18 cellular contexts compared by ENCODE assay signal in genomic region chr3:194154346-194154745, GRCh38. TPM values are rescaled to one million over a fixed set of nuclear protein-coding genes. Genes with fewer than 3 reads are reported as not detected.
DNase-seq lines count a peak whose midpoint lies in the region; ATAC-seq, FAIRE-seq and TF ChIP-seq lines count a peak whose summit lies in the region.
"Had no signal": no experiment of that assay in that cellular context is flagged by ENCODE, and none has a peak within 500 bp of the region (broad histone marks: within the 10 kb centered on the region; RNA-seq: fewer than 3 reads in every experiment).

No MANE protein-coding gene starts in this region.

- POLR2A ChIA-PET in HEK293 (lab: Yijun Ruan, JAX), result no interaction called here

- no peak overlapping the region for H3K14ac ChIP-seq in neuronal stem cell (ENCODE audit: low read length)

- no peak overlapping the region for H3K4ac ChIP-seq in neuronal stem cell (ENCODE audit: low read length)

- H3K9ac ChIP-seq in neuronal stem cell (ENCODE audit: low read depth, low read length, poor library complexity), result no peak overlapping the region

- H4K91ac ChIP-seq in neuronal stem cell (ENCODE audit: low read depth, low read length, poor library complexity), result no peak overlapping the region

- no peak overlapping the region for H2BK5ac ChIP-seq in neuronal stem cell (ENCODE audit: low read length)

- no peak overlapping the region for H2AK5ac ChIP-seq in neuronal stem cell (ENCODE audit: low read depth, low read length)

- ATAC-seq in GM21367 (IDR thresholded peaks at IDR 0.05; ENCODE audit: unreplicated experiment) (no peak), GM19455 (IDR thresholded peaks at IDR 0.05; ENCODE audit: unreplicated experiment) (no peak), pancreas (no peak)

- H3K4me2 ChIP-seq in neuronal stem cell (ENCODE audit: insufficient read depth, low read length, poor library complexity, severe bottlenecking), result no peak overlapping the region

- no peak overlapping the region for H2AFZ ChIP-seq in neuronal stem cell (ENCODE audit: low read length)

- no peak overlapping the region for H2BK12ac ChIP-seq in neuronal stem cell (ENCODE audit: low read length)

- CTCF ChIA-PET in HEK293 (lab: Yijun Ruan, JAX), result no interaction called here

- H3K79me1 ChIP-seq in neuronal stem cell (ENCODE audit: low read depth, low read length), result no peaks in the 10 kb centered on the region

- no peak overlapping the region for H3K4me3 ChIP-seq in HEK293 (ENCODE audit: low read depth, low read length)
- no peak overlapping the region for H3K4me3 ChIP-seq in bronchial epithelial cell (ENCODE audit: low read depth, low read length)
- H3K4me3 ChIP-seq in neuronal stem cell (ENCODE audit: low read length in 2 of 2), result no peak overlapping the region
- H3K4me3 ChIP-seq in pancreas, result no peak overlapping the region

- intact Hi-C loops in pancreas (cut with DNase I), result no loop called here

- no peak overlapping the region for H3K27ac ChIP-seq in HEK293 (ENCODE audit: extremely low read depth, low read depth, low read length)
- H3K27ac ChIP-seq in neuronal stem cell (replicated peaks; ENCODE audit: low read length), result no peak overlapping the region
- H3K27ac ChIP-seq in pancreas, result no peak overlapping the region

- no peaks in the 10 kb centered on the region for H3K36me3 ChIP-seq in HEK293 (ENCODE audit: control insufficient read depth in 2 of 2, insufficient read depth in 1 of 2, low read length in 2 of 2)
- no peaks in the 10 kb centered on the region for H3K36me3 ChIP-seq in bronchial epithelial cell (ENCODE audit: control insufficient read depth, insufficient read depth, low read length)
- H3K36me3 ChIP-seq in neuronal stem cell (replicated peaks in 1 of 2; ENCODE audit: control insufficient read depth in 2 of 2, insufficient read depth in 2 of 2, low read length in 2 of 2), result no peaks in the 10 kb centered on the region
- H3K36me3 ChIP-seq in pancreas, result no peaks in the 10 kb centered on the region

- peak; percentile 7 for FAIRE-seq in bronchial epithelial cell (lab: Jason Lieb, UNC)
- FAIRE-seq in pancreas (lab: Jason Lieb, UNC), result no peak
- FAIRE-seq: GM12891, GM18507, H1 had no signal

- no peak for DNase-seq in bronchial epithelial cell (ENCODE audit: low read depth)
- no peak for DNase-seq in neuronal stem cell (ENCODE audit: low spot score)
- DNase-seq in pancreas, result no peak
- DNase-seq: C1 segment of cervical spinal cord; Calu3; CD4-positive, alpha-beta memory T cell; COR-L47; DMS53; DMS79 treated with DMSO at 0.1 percent for 48 hours; GF-D8; H7; HCEC 1CT had no signal

- no peak overlapping the region for H2BK120ac ChIP-seq in neuronal stem cell (ENCODE audit: low read depth, low read length)

- WGBS in neuronal stem cell (ENCODE audit: extremely low coverage in 2 of 2, insufficient read length in 2 of 2, insufficient replicate concordance in 1 of 2), 2 donors, result no CpG with 5 or more reads among the region's 6 CpGs
- WGBS in pancreas, 2 donors, result 95 to 97% methylated on average over 6 of the region's 6 CpGs

- no peaks in the 10 kb centered on the region for H3K9me3 ChIP-seq in HEK293 (ENCODE audit: control insufficient read depth, insufficient read depth, low read depth, low read length)
- peaks cover 7 to 9% of the 10 kb centered on the region in 2 donors for H3K9me3 ChIP-seq in neuronal stem cell (replicated peaks in 1 of 2; ENCODE audit: control insufficient read depth in 2 of 2, insufficient read depth in 1 of 2, low read depth in 1 of 2, low read length in 2 of 2)
- H3K9me3 ChIP-seq in pancreas, result no peaks in the 10 kb centered on the region

- H3K4me1 ChIP-seq in HEK293 (ENCODE audit: control insufficient read depth, insufficient read depth, low read length) (no peaks in the 10 kb centered on the region; the same call in 1 of the 2 replicates), neuronal stem cell (ENCODE audit: control insufficient read depth in 2 of 2, insufficient read depth in 1 of 2, low read depth in 1 of 2, low read length in 2 of 2) (peaks cover 0 to 4% of the 10 kb centered on the region in 2 donors), pancreas (peaks cover 0 to 12% (median 10%) of the 10 kb centered on the region in 3 donors)

- H2BK15ac ChIP-seq in neuronal stem cell (ENCODE audit: low read length), result no peak overlapping the region

- H4K8ac ChIP-seq in neuronal stem cell (ENCODE audit: low read depth, low read length), result no peak overlapping the region

- H3K23ac ChIP-seq in neuronal stem cell (ENCODE audit: low read depth, low read length, poor library complexity), result no peak overlapping the region

- TF ChIP-seq CTCF in HEK293 (tag by site-specific recombination; IDR thresholded peaks at IDR 0.05) (no peak), bronchial epithelial cell (IDR thresholded peaks at IDR 0.05; ENCODE audit: insufficient read depth, low read length, severe bottlenecking) (no peak), pancreas (IDR thresholded peaks at IDR 0.05) (no peak)

- peak overlapping the region; percentile 22 for H3K18ac ChIP-seq in neuronal stem cell (ENCODE audit: low read length)

- H3K27me3 ChIP-seq in bronchial epithelial cell (ENCODE audit: control insufficient read depth, insufficient read depth, low read length) (no peaks in the 10 kb centered on the region), neuronal stem cell (ENCODE audit: control insufficient read depth in 3 of 3, insufficient read depth in 3 of 3, low read depth in 1 of 3, low read length in 3 of 3) (peaks cover 0 to 21% (median 0%) of the 10 kb centered on the region in 3 experiments), pancreas (no peaks in the 10 kb centered on the region)

TF ChIP-seq in HEK293, 187 proteins besides CTCF, POLR2A, EP300 and RAD21:
- TF ChIP-seq ZNF585B (tag by site-specific recombination; IDR thresholded peaks at IDR 0.05) (no peak), SETDB1 (IDR thresholded peaks at IDR 0.05; ENCODE audit: insufficient read length, low read length) (peak; percentile 67), GFI1B (tag by site-specific recombination; IDR thresholded peaks at IDR 0.05) (no peak), ZNF184 (tag by site-specific recombination; IDR thresholded peaks at IDR 0.05) (no peak)

RNA-seq across cellular contexts. Expression of gene HES1, which starts 18.4 kb away (rescaled TPM):
- 46.6 and 87.8 TPM in 2 replicates for total RNA-seq in bronchial epithelial cell
- polyA plus RNA-seq in neuronal stem cell (2013, experiment 1 of 2), result 29.1 TPM
- polyA plus RNA-seq in neuronal stem cell (2013, experiment 2 of 2), result 30.9 TPM
- 10 to 100 TPM; 15.7 to 51.6 (median 36.3) TPM for total RNA-seq in pancreas
- 10 to 100 TPM; 22.3 to 68.5 TPM for polyA plus RNA-seq in pancreas
- total RNA-seq: CD4-positive, alpha-beta memory T cell had no signal
